In genomic region chr11:94793002-94793401, GRCh38 we compare ENCODE assay signal across 1 cellular context.
TF ChIP-seq lines count a peak whose summit lies in the region.

No MANE protein-coding gene starts in this region.

TF ChIP-seq in K562, 482 proteins besides CTCF, POLR2A, EP300 and RAD21 (continued from another document):
- TF ChIP-seq, protein P1, sequence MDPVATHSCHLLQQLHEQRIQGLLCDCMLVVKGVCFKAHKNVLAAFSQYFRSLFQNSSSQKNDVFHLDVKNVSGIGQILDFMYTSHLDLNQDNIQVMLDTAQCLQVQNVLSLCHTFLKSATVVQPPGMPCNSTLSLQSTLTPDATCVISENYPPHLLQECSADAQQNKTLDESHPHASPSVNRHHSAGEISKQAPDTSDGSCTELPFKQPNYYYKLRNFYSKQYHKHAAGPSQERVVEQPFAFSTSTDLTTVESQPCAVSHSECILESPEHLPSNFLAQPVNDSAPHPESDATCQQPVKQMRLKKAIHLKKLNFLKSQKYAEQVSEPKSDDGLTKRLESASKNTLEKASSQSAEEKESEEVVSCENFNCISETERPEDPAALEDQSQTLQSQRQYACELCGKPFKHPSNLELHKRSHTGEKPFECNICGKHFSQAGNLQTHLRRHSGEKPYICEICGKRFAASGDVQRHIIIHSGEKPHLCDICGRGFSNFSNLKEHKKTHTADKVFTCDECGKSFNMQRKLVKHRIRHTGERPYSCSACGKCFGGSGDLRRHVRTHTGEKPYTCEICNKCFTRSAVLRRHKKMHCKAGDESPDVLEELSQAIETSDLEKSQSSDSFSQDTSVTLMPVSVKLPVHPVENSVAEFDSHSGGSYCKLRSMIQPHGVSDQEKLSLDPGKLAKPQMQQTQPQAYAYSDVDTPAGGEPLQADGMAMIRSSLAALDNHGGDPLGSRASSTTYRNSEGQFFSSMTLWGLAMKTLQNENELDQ (CRISPR knock-in tag; IDR thresholded peaks at IDR 0.05; ENCODE audit: borderline replicate concordance) = no peak
- TF ChIP-seq TFE3 (CRISPR knock-in tag; IDR thresholded peaks at IDR 0.05) (peak; percentile 92), TOE1 (IDR thresholded peaks at IDR 0.05; ENCODE audit: borderline replicate concordance) (peak; percentile 32; the same call in 1 of the 2 replicates), TOE1 (CRISPR knock-in tag; IDR thresholded peaks at IDR 0.05; ENCODE audit: borderline replicate concordance, low read depth) (no peak), SPI1 (IDR thresholded peaks at IDR 0.05; ENCODE audit: borderline replicate concordance, low read depth, low read length) (no peak)
